Comparison of ENCODE assay signal across 1 cellular context in the genomic region with DNA sequence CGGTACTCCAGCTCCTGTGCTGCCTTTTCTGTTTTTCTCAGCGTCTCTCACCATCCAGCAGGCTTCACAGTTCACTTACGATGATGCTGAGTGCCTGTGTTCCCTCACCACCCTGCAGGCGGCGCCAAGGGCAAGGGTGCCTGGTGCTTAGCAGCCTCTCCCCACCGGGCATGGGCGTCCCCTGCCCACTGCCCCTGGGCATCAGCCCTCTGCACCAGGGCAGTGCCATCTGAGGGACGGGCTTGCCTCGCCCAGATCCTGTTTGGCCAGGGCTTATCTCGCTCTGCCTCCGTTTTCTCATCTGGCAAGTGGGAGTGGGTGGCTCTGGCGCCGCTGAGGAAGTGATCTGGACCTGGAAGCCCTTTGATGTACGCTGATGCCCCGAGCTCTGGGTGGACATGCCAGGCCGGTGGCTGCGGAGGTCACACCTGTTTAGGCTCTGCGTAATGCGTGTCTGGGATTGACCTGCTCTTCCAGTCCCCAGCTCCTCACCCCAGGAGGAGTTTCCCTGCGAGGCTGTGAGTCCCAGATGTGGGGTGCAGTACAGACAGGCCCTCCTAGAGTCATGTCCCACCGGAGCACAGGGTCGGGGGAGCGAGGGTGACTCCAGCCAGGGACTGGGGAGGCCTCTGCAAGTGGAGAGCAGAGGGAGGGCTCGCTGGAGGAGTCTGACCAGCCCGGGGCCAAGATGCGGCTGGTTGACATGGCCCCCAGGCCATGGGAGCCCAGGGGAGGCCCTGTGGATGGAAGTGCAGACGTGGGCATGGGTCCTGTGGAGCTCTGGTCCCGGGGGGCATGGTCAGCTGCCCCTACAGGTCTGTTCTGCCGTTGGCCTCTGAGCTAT.
TF ChIP-seq lines count a peak whose summit lies in the region.

No MANE protein-coding gene starts in this region.

TF ChIP-seq in HCT116, 20 proteins besides CTCF, POLR2A, EP300 and RAD21 (continued from another document):
- no peak for TF ChIP-seq SIN3A (IDR thresholded peaks at IDR 0.05; ENCODE audit: low read depth)
- TF ChIP-seq EGR1 (IDR thresholded peaks at IDR 0.05; ENCODE audit: low read depth): no peak
- no peak for TF ChIP-seq EZH2phosphoT487 (IDR thresholded peaks at IDR 0.05; ENCODE audit: borderline replicate concordance)
- TF ChIP-seq YY1 (IDR thresholded peaks at IDR 0.05; ENCODE audit: extremely low read depth, insufficient replicate concordance, low read depth, low read length): no peak
- no peak for TF ChIP-seq ZFX (IDR thresholded peaks at IDR 0.05)
- TF ChIP-seq, protein P1, sequence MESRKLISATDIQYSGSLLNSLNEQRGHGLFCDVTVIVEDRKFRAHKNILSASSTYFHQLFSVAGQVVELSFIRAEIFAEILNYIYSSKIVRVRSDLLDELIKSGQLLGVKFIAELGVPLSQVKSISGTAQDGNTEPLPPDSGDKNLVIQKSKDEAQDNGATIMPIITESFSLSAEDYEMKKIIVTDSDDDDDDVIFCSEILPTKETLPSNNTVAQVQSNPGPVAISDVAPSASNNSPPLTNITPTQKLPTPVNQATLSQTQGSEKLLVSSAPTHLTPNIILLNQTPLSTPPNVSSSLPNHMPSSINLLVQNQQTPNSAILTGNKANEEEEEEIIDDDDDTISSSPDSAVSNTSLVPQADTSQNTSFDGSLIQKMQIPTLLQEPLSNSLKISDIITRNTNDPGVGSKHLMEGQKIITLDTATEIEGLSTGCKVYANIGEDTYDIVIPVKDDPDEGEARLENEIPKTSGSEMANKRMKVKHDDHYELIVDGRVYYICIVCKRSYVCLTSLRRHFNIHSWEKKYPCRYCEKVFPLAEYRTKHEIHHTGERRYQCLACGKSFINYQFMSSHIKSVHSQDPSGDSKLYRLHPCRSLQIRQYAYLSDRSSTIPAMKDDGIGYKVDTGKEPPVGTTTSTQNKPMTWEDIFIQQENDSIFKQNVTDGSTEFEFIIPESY (IDR thresholded peaks at IDR 0.05; ENCODE audit: extremely low read depth, insufficient replicate concordance, low read length): no peak
- no peak for TF ChIP-seq ELF1 (IDR thresholded peaks at IDR 0.05; ENCODE audit: borderline replicate concordance, low read depth)
- no peak for TF ChIP-seq POLR2AphosphoS5 (IDR thresholded peaks at IDR 0.05; ENCODE audit: low read depth, low read length)
- TF ChIP-seq, protein P2, sequence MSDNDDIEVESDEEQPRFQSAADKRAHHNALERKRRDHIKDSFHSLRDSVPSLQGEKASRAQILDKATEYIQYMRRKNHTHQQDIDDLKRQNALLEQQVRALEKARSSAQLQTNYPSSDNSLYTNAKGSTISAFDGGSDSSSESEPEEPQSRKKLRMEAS (IDR thresholded peaks at IDR 0.05): no peak
- no peak for TF ChIP-seq CBX3 (IDR thresholded peaks at IDR 0.05; ENCODE audit: low read depth)
